ENCODE assay signal across 8 cellular contexts in genomic region chr19:49676690-49677231, GRCh38.
DNase-seq lines count a peak whose midpoint lies in the region; ATAC-seq, FAIRE-seq and TF ChIP-seq lines count a peak whose summit lies in the region.

No MANE protein-coding gene starts in this region.

- TF ChIP-seq CTCF in AG04449 (IDR thresholded peaks at IDR 0.05; ENCODE audit: insufficient read depth, low read length, missing control alignments) = no peak

- POLR2A ChIA-PET in AG04449 (lab: Yijun Ruan, JAX) = interaction anchor here (0.8 to 4.2 kb wide), 7 partner anchors 12 to 191 kb away, joined by 3 to 23 read pairs (median 4); partner anchors contain the start of genes BCL2L12, IRF3, NOSIP and PNKP

- peak; percentile 69 for ATAC-seq in GM19023 (IDR thresholded peaks at IDR 0.05; ENCODE audit: unreplicated experiment)
- ATAC-seq in HG03342 (IDR thresholded peaks at IDR 0.05; ENCODE audit: unreplicated experiment) = peak; percentile 66
- ATAC-seq in activated CD4-positive, CD25-positive, alpha-beta regulatory T cell treated with anti-CD3 and anti-CD28 coated beads, Interleukin-2, amount 50 U/mL, for 24 hours = peak; percentile 77 to 78

- CTCF ChIA-PET in AG04449 (lab: Yijun Ruan, JAX) = interaction anchor here (0.6 to 6.1 kb wide), 9 partner anchors 8 to 174 kb away, joined by 3 to 53 read pairs (median 28); partner anchors contain the start of genes ADM5, BCL2L12, CPT1C and IRF3

- peak; percentile 96 for FAIRE-seq in islet of Langerhans (lab: Jason Lieb, UNC)

- DNase-seq in AG04449 (ENCODE audit: low read depth, low spot score) = peak; percentile 99
- peak; percentile 95 for DNase-seq in NCI-H345 treated with DMSO at 0.1 percent for 48 hours (lab: John Stamatoyannopoulos, UW; ENCODE audit: unreplicated experiment)
- DNase-seq in cerebellar cortex (ENCODE audit: low spot score) = peak; percentile 100
- peak; percentile 98 to 99 for DNase-seq in stimulated activated CD4-positive, alpha-beta T cell treated with anti-CD3 and anti-CD28 coated beads, Interleukin-12 subunit alpha, Interleukin-12 subunit beta, amount 100 ng/mL, for 24 hours (ENCODE audit: low read depth in 2 of 2)

- H3K4me3 ChIP-seq in AG04449 (ENCODE audit: low read depth, low read length) = peak overlapping the region; percentile 99

Comparison
In these comparisons a context has a peak if more than half of its experiments do, and no peak if none do; other contexts are left out.
1. Peak in every context shown above with its lines: DNase-seq, ATAC-seq and H3K4me3 ChIP-seq.